34 cellular contexts compared by ENCODE assay signal in the genomic region with DNA sequence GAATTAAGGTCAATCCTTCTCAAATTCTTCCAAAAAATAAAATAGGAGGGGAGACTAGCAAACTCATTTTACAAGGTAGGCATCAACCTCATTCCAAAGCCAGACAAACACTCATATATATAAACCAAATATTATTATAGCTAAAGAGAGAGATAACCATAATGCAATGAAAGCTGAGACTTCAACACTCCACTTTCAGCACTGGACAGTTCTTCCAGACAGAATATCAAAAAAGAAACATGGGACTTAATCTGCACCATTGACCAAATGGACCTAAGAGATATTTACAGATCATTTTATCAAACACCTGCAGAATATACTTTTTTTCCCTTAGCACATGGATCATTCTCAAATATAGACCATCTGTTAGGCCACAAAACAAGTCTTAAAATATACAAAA. TPM values are rescaled to one million over a fixed set of nuclear protein-coding genes. Genes with fewer than 3 reads are reported as not detected.
"Had no signal": no experiment of that assay in that cellular context is flagged by ENCODE, and none has a peak within 500 bp of the region (broad histone marks: within the 10 kb centered on the region; RNA-seq: fewer than 3 reads in every experiment).

No MANE protein-coding gene starts in this region.

- DNase-seq: activated CD4-positive, alpha-beta memory T cell treated with anti-CD3 and anti-CD28 coated beads, Interleukin-2, amount 10 ng/mL, durations not matched to agents 7 days and 5 days; activated CD4-positive, alpha-beta T cell treated with anti-CD3 and anti-CD28 coated beads for 1 hour; activated CD4-positive, alpha-beta T cell treated with anti-CD3 and anti-CD28 coated beads for 48 hours; activated CD4-positive, CD25-positive, alpha-beta regulatory T cell; activated CD8-positive, alpha-beta memory T cell treated with anti-CD3 and anti-CD28 coated beads for 24 hours; activated CD8-positive, alpha-beta memory T cell treated with anti-CD3 and anti-CD28 coated beads, Interleukin-2, amount 10 ng/mL, durations not matched to agents 7 days and 5 days; activated CD8-positive, alpha-beta memory T cell treated with anti-CD3 and anti-CD28 coated beads, Interleukin-2, amount 50 U/mL, for 48 hours; activated effector memory CD4-positive, alpha-beta T cell treated with Interleukin-2 at 50 U/mL for 16 hours; activated naive CD4-positive, alpha-beta T cell treated with anti-CD3 and anti-CD28 coated beads, Interleukin-2, amount 10 ng/mL, durations not matched to agents 7 days and 5 days; activated naive CD8-positive, alpha-beta T cell treated with anti-CD3 and anti-CD28 coated beads for 36 hours; activated T-cell treated with anti-CD3 and anti-CD28 coated beads, Interleukin-2, amount 50 U/mL, for 48 hours; amygdala; body of pancreas; Kasumi-1; MG63; NCI-H1048; NCI-H1105 treated with DMSO at 0.1 percent for 48 hours; NCI-H1436; NCI-H1694 treated with DMSO at 0.1 percent for 48 hours; NCI-H2029; NCI-H345; NCI-H524 treated with DMSO at 0.1 percent for 48 hours; PC-3; Peyer's patch; RPMI8226; SHP77 treated with DMSO at 0.1 percent for 48 hours; SW 1271; T-helper 1 cell; T-helper 2 cell; T-helper 9 cell; WERI-Rb-1 had no signal

- H3K4me3 ChIP-seq: ascending aorta, body of pancreas, breast epithelium, MG63, Peyer's patch, SJSA1 had no signal

- H3K4me1 ChIP-seq: ascending aorta, body of pancreas, breast epithelium, Peyer's patch, SJSA1 had no signal

- H3K9me3 ChIP-seq: ascending aorta, body of pancreas, MG63, Peyer's patch, SJSA1 had no signal

- H3K27ac ChIP-seq: ascending aorta, body of pancreas, breast epithelium, Peyer's patch, SJSA1, WERI-Rb-1 had no signal

- H3K27me3 ChIP-seq: ascending aorta, body of pancreas, MG63, Peyer's patch, SJSA1 had no signal

- ATAC-seq: activated CD8-positive, alpha-beta memory T cell treated with anti-CD3 and anti-CD28 coated beads, Interleukin-2, amount 10 ng/mL, durations not matched to agents 7 days and 5 days; body of pancreas; PC-3 had no signal

- H3K36me3 ChIP-seq: ascending aorta, breast epithelium, MG63, Peyer's patch, SJSA1, WERI-Rb-1 had no signal

RNA-seq across cellular contexts. Expression of a gene that starts 15.5 kb away (rescaled TPM):
- total RNA-seq: PC-3 had no signal
